In the genomic region with DNA sequence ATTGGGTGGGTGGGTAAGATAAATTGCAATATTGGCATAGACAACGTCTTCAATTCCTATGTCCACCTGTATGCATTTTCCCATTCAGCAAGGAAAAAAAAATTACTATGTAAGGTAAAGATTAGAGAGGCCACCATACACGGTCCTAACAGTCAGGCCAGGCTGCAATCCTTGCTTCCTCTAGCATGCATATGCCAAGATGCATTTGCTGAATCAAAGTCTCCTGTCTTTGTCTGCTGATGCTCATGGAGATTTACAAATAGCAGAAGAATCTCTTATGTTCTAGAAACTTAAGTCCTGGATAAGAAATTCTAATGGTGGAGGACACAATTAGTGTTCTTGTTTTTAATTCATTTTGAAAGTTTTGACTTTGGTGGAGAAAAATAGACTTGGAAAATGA, we compare ENCODE assay signal across 1 cellular context.
TF ChIP-seq lines count a peak whose summit lies in the region.

No MANE protein-coding gene starts in this region.

TF ChIP-seq in HCT116, 20 proteins besides CTCF, POLR2A, EP300 and RAD21 (continued from another document):
- TF ChIP-seq, protein P1, sequence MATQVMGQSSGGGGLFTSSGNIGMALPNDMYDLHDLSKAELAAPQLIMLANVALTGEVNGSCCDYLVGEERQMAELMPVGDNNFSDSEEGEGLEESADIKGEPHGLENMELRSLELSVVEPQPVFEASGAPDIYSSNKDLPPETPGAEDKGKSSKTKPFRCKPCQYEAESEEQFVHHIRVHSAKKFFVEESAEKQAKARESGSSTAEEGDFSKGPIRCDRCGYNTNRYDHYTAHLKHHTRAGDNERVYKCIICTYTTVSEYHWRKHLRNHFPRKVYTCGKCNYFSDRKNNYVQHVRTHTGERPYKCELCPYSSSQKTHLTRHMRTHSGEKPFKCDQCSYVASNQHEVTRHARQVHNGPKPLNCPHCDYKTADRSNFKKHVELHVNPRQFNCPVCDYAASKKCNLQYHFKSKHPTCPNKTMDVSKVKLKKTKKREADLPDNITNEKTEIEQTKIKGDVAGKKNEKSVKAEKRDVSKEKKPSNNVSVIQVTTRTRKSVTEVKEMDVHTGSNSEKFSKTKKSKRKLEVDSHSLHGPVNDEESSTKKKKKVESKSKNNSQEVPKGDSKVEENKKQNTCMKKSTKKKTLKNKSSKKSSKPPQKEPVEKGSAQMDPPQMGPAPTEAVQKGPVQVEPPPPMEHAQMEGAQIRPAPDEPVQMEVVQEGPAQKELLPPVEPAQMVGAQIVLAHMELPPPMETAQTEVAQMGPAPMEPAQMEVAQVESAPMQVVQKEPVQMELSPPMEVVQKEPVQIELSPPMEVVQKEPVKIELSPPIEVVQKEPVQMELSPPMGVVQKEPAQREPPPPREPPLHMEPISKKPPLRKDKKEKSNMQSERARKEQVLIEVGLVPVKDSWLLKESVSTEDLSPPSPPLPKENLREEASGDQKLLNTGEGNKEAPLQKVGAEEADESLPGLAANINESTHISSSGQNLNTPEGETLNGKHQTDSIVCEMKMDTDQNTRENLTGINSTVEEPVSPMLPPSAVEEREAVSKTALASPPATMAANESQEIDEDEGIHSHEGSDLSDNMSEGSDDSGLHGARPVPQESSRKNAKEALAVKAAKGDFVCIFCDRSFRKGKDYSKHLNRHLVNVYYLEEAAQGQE (IDR thresholded peaks at IDR 0.05; ENCODE audit: low read depth), result no peak
- no peak for TF ChIP-seq POLR2AphosphoS5 (IDR thresholded peaks at IDR 0.05; ENCODE audit: low read depth, low read length)
- TF ChIP-seq EGR1 (IDR thresholded peaks at IDR 0.05; ENCODE audit: low read depth), result no peak
- no peak for TF ChIP-seq EZH2phosphoT487 (IDR thresholded peaks at IDR 0.05; ENCODE audit: borderline replicate concordance)
- TF ChIP-seq ZNF274 (IDR thresholded peaks at IDR 0.05; ENCODE audit: low read depth, low read length), result no peak
- TF ChIP-seq, protein P2, sequence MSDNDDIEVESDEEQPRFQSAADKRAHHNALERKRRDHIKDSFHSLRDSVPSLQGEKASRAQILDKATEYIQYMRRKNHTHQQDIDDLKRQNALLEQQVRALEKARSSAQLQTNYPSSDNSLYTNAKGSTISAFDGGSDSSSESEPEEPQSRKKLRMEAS (IDR thresholded peaks at IDR 0.05), result no peak
